In the genomic region with DNA sequence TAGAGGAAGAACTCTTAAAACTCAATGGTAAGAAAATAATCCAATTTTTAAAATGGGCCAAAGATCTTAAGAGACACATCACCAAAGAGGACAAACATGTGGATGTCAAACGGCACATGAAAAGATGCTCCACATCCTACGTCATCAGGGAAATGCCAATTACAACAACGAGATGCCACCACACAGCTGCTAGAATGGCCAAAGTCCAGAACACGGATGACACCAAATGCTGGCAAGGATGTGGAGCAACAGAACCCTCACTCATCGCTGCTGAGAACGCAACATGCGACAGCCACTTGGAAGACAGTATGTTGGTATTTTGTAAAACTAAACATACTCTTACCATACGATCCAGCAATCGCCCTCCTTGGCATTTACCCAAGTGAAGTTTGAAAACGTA, we compare ENCODE assay signal across 15 cellular contexts.
A peak's percentile ranks its signal among the peaks of the same experiment; 100 is the strongest.
DNase-seq lines count a peak whose midpoint lies in the region; ATAC-seq and TF ChIP-seq lines count a peak whose summit lies in the region.
"Had no signal": no experiment of that assay in that cellular context is flagged by ENCODE, and none has a peak within 500 bp of the region (broad histone marks: within the 10 kb centered on the region; RNA-seq: fewer than 3 reads in every experiment).

No MANE protein-coding gene starts in this region.

- no peaks in the 10 kb centered on the region for H3K9me3 ChIP-seq in DND-41 (ENCODE audit: insufficient read depth, low read length, severe bottlenecking)
- H3K9me3 ChIP-seq in skeletal muscle satellite cell (replicated peaks; ENCODE audit: low read length): no peaks in the 10 kb centered on the region
- no peaks in the 10 kb centered on the region for H3K9me3 ChIP-seq in hepatocyte (ENCODE audit: low read depth)

- no peaks in the 10 kb centered on the region for H3K36me3 ChIP-seq in DND-41 (ENCODE audit: insufficient read depth, low read length)
- no peaks in the 10 kb centered on the region for H3K36me3 ChIP-seq in skeletal muscle satellite cell (ENCODE audit: insufficient read depth, low read length)
- no peaks in the 10 kb centered on the region for H3K36me3 ChIP-seq in hepatocyte (replicated peaks; ENCODE audit: insufficient read depth, low read depth)

- H3K4me1 ChIP-seq in DND-41 (ENCODE audit: insufficient read depth, low read length) (peaks cover 34% of the 10 kb centered on the region), skeletal muscle satellite cell (ENCODE audit: control insufficient read depth, insufficient read depth, low read length) (peaks cover 40% of the 10 kb centered on the region), hepatocyte (ENCODE audit: insufficient read depth) (no peaks in the 10 kb centered on the region)

- H3K27me3 ChIP-seq in DND-41 (ENCODE audit: insufficient read depth, low read length, poor library complexity) (no peaks in the 10 kb centered on the region), skeletal muscle satellite cell (ENCODE audit: control insufficient read depth, insufficient read depth, low read length) (no peaks in the 10 kb centered on the region), hepatocyte (peaks cover 5% of the 10 kb centered on the region)

- H4K20me1 ChIP-seq in DND-41 (ENCODE audit: insufficient read depth, low read length) (no peaks in the 10 kb centered on the region), hepatocyte (ENCODE audit: insufficient read depth, poor library complexity, severe bottlenecking) (no peaks in the 10 kb centered on the region)

- ATAC-seq in DND-41 (ENCODE audit: insufficient read depth, low read depth) (no peak), HG03521 (IDR thresholded peaks at IDR 0.05; ENCODE audit: unreplicated experiment) (no peak), HG03460 (IDR thresholded peaks at IDR 0.05; ENCODE audit: unreplicated experiment) (no peak)
- ATAC-seq: CD8-positive, alpha-beta T cell had no signal

- no peaks in the 10 kb centered on the region for H3K9me2 ChIP-seq in hepatocyte (replicated peaks; ENCODE audit: insufficient read depth)

- 82% methylated on average over 10 of the region's 10 CpGs for WGBS in hepatocyte (ENCODE audit: low lambda C conversion rate, missing lambda C conversion rate)

- H2AFZ ChIP-seq in DND-41 (ENCODE audit: low read depth, low read length) (no peak overlapping the region), hepatocyte (no peak overlapping the region)

- no peaks in the 10 kb centered on the region for H3K79me2 ChIP-seq in DND-41 (ENCODE audit: insufficient read depth, low read length)
- no peaks in the 10 kb centered on the region for H3K79me2 ChIP-seq in hepatocyte

- H3K4me2 ChIP-seq in DND-41 (ENCODE audit: insufficient read depth, low read length): no peak overlapping the region
- H3K4me2 ChIP-seq in skeletal muscle satellite cell (ENCODE audit: low read length): no peak overlapping the region
- no peak overlapping the region for H3K4me2 ChIP-seq in hepatocyte

- DNase-seq in AG10803 (ENCODE audit: low read depth): peak; percentile 27
- no peak for DNase-seq in DND-41
- DNase-seq in coronary artery (ENCODE audit: low spot score): peak; percentile 16
- no peak for DNase-seq in hepatocyte (ENCODE audit: low spot score)
- DNase-seq: CD8-positive, alpha-beta T cell; COR-L47; DMS153; DMS79 treated with DMSO at 0.1 percent for 48 hours; GF-D8; GOT3; H9 had no signal

- no peak overlapping the region for H3K4me3 ChIP-seq in AG10803 (ENCODE audit: low read length)
- no peak overlapping the region for H3K4me3 ChIP-seq in DND-41 (ENCODE audit: low read depth in 1 of 2, low read length in 2 of 2)
- H3K4me3 ChIP-seq in coronary artery: no peak overlapping the region
- H3K4me3 ChIP-seq in skeletal muscle satellite cell (ENCODE audit: low read length): no peak overlapping the region
- H3K4me3 ChIP-seq in hepatocyte: no peak overlapping the region

- TF ChIP-seq CTCF in AG10803 (conservative IDR thresholded peaks at IDR 0.05; ENCODE audit: low read length) (no peak), DND-41 (IDR thresholded peaks at IDR 0.05; ENCODE audit: borderline replicate concordance, extremely low read depth, low read length, poor library complexity, severe bottlenecking) (no peak), coronary artery (IDR thresholded peaks at IDR 0.05) (no peak), hepatocyte (IDR thresholded peaks at IDR 0.05; ENCODE audit: poor library complexity) (no peak)

- H3K27ac ChIP-seq in DND-41 (ENCODE audit: low read length) (peak overlapping the region; percentile 42; the same call in 1 of the 2 replicates), coronary artery (no peak overlapping the region), hepatocyte (no peak overlapping the region)
- H3K27ac ChIP-seq: C4-2B had no signal

- H3K9ac ChIP-seq in DND-41 (ENCODE audit: low read depth, low read length): no peak overlapping the region
- peak overlapping the region; percentile 63 for H3K9ac ChIP-seq in skeletal muscle satellite cell (ENCODE audit: low read depth, low read length)

Comparison
In these comparisons a context has a peak if more than half of its experiments do, and no peak if none do; other contexts are left out.
1. DNase-seq: peak in AG10803 (single experiment) and coronary artery (single experiment); none in DND-41 (single experiment) and hepatocyte (single experiment).